ENCODE assay signal across 8 cellular contexts in the genomic region with DNA sequence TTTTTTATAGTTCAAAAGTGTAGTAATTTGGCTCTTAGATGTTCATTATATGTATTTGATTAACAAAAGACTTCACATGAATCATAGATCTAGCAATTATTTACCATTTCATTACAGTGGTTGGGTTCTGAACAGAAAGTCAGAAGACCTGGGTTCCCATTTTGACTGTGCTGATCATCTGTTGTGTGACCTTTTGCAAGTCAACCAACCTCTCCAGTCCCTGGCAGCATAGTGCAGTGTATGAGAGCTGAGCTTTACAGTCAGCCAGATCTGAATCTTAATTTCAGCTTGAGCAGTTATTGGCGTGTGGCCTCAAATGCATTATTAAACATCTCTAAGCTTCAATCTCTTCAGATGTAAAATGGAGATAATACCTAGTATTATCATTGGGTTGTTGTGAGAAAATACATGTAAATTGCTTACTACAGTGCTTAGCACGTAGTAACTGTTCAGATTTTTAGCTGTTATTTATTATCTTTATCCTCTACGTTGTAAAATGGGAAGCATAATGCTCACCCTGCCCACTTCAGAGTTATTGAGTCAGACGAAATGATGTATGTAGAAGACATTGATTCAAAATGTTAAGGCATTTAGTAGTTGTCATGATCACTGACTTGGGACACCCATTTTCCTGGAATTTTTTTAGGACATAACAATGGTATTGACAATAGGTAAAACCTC.
A peak's percentile ranks its signal among the peaks of the same experiment; 100 is the strongest.
DNase-seq lines count a peak whose midpoint lies in the region; ATAC-seq and TF ChIP-seq lines count a peak whose summit lies in the region.

No MANE protein-coding gene starts in this region.

- peaks cover 76% of the 10 kb centered on the region for H3K4me1 Mint-ChIP-seq in activated naive CD4-positive, alpha-beta T cell treated with anti-CD3 and anti-CD28 coated beads, Interleukin-2, amount 50 U/mL, for 24 hours
- H3K4me1 Mint-ChIP-seq in nephron progenitor cell, result peaks cover 37% of the 10 kb centered on the region

- DNase-seq in CD1c-positive myeloid dendritic cell (ENCODE audit: extremely low spot score) (peak; percentile 77), nephron progenitor cell (no peak), COLO829 (ENCODE audit: low spot score) (no peak), AG20443 (ENCODE audit: low spot score) (no peak), NCI-H1048 (lab: John Stamatoyannopoulos, UW) (no peak)

- ATAC-seq in GM19395 (IDR thresholded peaks at IDR 0.05; ENCODE audit: unreplicated experiment) (peak; percentile 51), HG03460 (IDR thresholded peaks at IDR 0.05; ENCODE audit: unreplicated experiment) (peak; percentile 51)

- H3K9me3 Mint-ChIP-seq in activated naive CD4-positive, alpha-beta T cell treated with anti-CD3 and anti-CD28 coated beads, Interleukin-2, amount 50 U/mL, for 24 hours, result no peaks in the 10 kb centered on the region
- H3K9me3 Mint-ChIP-seq in nephron progenitor cell, result no peaks in the 10 kb centered on the region

- peak overlapping the region; percentile 99 for H3K4me3 Mint-ChIP-seq in activated naive CD4-positive, alpha-beta T cell treated with anti-CD3 and anti-CD28 coated beads, Interleukin-2, amount 50 U/mL, for 24 hours
- peak overlapping the region; percentile 74 for H3K4me3 Mint-ChIP-seq in nephron progenitor cell

- H3K27ac Mint-ChIP-seq in activated naive CD4-positive, alpha-beta T cell treated with anti-CD3 and anti-CD28 coated beads, Interleukin-2, amount 50 U/mL, for 24 hours, result peak overlapping the region; percentile 100
- peak overlapping the region; percentile 42 for H3K27ac Mint-ChIP-seq in nephron progenitor cell

- no peaks in the 10 kb centered on the region for H3K27me3 Mint-ChIP-seq in activated naive CD4-positive, alpha-beta T cell treated with anti-CD3 and anti-CD28 coated beads, Interleukin-2, amount 50 U/mL, for 24 hours
- no peaks in the 10 kb centered on the region for H3K27me3 Mint-ChIP-seq in nephron progenitor cell (ENCODE audit: low read depth, poor library complexity)

- TF ChIP-seq CTCF in nephron progenitor cell (IDR thresholded peaks at IDR 0.05), result no peak

- peaks cover 15% of the 10 kb centered on the region for H3K36me3 Mint-ChIP-seq in activated naive CD4-positive, alpha-beta T cell treated with anti-CD3 and anti-CD28 coated beads, Interleukin-2, amount 50 U/mL, for 24 hours
- peaks cover 44% of the 10 kb centered on the region for H3K36me3 Mint-ChIP-seq in nephron progenitor cell (ENCODE audit: low read depth)
